16 cellular contexts compared by ENCODE assay signal in genomic region chr7:13016633-13017324, GRCh38.
DNase-seq lines count a peak whose midpoint lies in the region; ATAC-seq, FAIRE-seq and TF ChIP-seq lines count a peak whose summit lies in the region.
"Had no signal": no experiment of that assay in that cellular context is flagged by ENCODE, and none has a peak within 500 bp of the region (broad histone marks: within the 10 kb centered on the region; RNA-seq: fewer than 3 reads in every experiment).

No MANE protein-coding gene starts in this region.

- WGBS in small intestine, 3 donors, result 68 to 77% (median 70%) methylated on average over 9 of the region's 9 CpGs

- no peaks in the 10 kb centered on the region for H3K27me3 ChIP-seq in small intestine (ENCODE audit: control insufficient read depth in 2 of 2, insufficient read depth in 2 of 2, low read length in 2 of 2)
- H3K27me3 ChIP-seq: heart left ventricle, stomach had no signal

- FAIRE-seq in small intestine (lab: Jason Lieb, UNC), result no peak

- peak; percentile 22 for DNase-seq in HS-5 (ENCODE audit: low read depth)
- peak; percentile 69 for DNase-seq in astrocyte of the spinal cord (ENCODE audit: low read depth, low spot score)
- peak; percentile 8 for DNase-seq in glomerular visceral epithelial cell (ENCODE audit: extremely low spot score)
- peak; percentile 50 for DNase-seq in small intestine
- no peak for DNase-seq in progenitor cell of endocrine pancreas (ENCODE audit: low spot score, unreplicated experiment)
- DNase-seq in GM13976 (ENCODE audit: low spot score), result no peak
- DNase-seq in activated naive CD4-positive, alpha-beta T cell treated with anti-CD3 and anti-CD28 coated beads, Interleukin-2, amount 50 U/mL, for 72 hours (ENCODE audit: low spot score in 2 of 2), result no peak
- DNase-seq in DMS 273 (lab: John Stamatoyannopoulos, UW; ENCODE audit: unreplicated experiment), result no peak
- DNase-seq: activated naive CD4-positive, alpha-beta T cell treated with anti-CD3 and anti-CD28 coated beads for 36 hours; CD8-positive, alpha-beta T cell; heart left ventricle; MV-4-11; NCI-H2227 treated with DMSO at 0.1 percent for 48 hours; psoas muscle; stomach; T1000 had no signal

- no peak overlapping the region for H3K27ac Mint-ChIP-seq in progenitor cell of endocrine pancreas
- H3K27ac Mint-ChIP-seq in activated naive CD4-positive, alpha-beta T cell treated with anti-CD3 and anti-CD28 coated beads, Interleukin-2, amount 50 U/mL, for 72 hours, result no peak overlapping the region
- H3K27ac Mint-ChIP-seq: activated naive CD4-positive, alpha-beta T cell treated with anti-CD3 and anti-CD28 coated beads for 36 hours; CD8-positive, alpha-beta T cell had no signal

- H3K4me3 ChIP-seq in astrocyte of the spinal cord (ENCODE audit: low read depth, low read length), result no peak overlapping the region
- H3K4me3 ChIP-seq in small intestine (ENCODE audit: low read depth in 1 of 2, low read length in 2 of 2), result no peak overlapping the region
- H3K4me3 ChIP-seq: heart left ventricle, psoas muscle, stomach had no signal

- no peaks in the 10 kb centered on the region for H3K36me3 ChIP-seq in small intestine (ENCODE audit: control insufficient read depth in 2 of 2, insufficient read depth in 2 of 2, low read length in 2 of 2)
- H3K36me3 ChIP-seq: heart left ventricle, stomach had no signal

- H3K9me3 ChIP-seq in small intestine (ENCODE audit: control insufficient read depth, low read depth), result no peaks in the 10 kb centered on the region
- H3K9me3 ChIP-seq: heart left ventricle, psoas muscle, stomach had no signal

- TF ChIP-seq CTCF in astrocyte of the spinal cord (IDR thresholded peaks at IDR 0.05; ENCODE audit: low read depth, low read length), result no peak
- TF ChIP-seq CTCF in progenitor cell of endocrine pancreas (IDR thresholded peaks at IDR 0.05; ENCODE audit: unreplicated experiment), result no peak
- TF ChIP-seq CTCF in GM13976 (IDR thresholded peaks at IDR 0.05; ENCODE audit: borderline replicate concordance, control extremely low read depth, extremely low read depth, insufficient read depth, missing control alignments), result no peak

- no peak for ATAC-seq in activated naive CD4-positive, alpha-beta T cell treated with anti-CD3 and anti-CD28 coated beads, Interleukin-2, amount 50 U/mL, for 72 hours
- ATAC-seq: CD8-positive, alpha-beta T cell; psoas muscle had no signal

- H3K4me3 Mint-ChIP-seq in progenitor cell of endocrine pancreas (ENCODE audit: low read depth), result no peak overlapping the region
- H3K4me3 Mint-ChIP-seq: activated naive CD4-positive, alpha-beta T cell treated with anti-CD3 and anti-CD28 coated beads for 36 hours; CD8-positive, alpha-beta T cell had no signal

- H3K27me3 Mint-ChIP-seq in progenitor cell of endocrine pancreas, result no peaks in the 10 kb centered on the region

- in situ Hi-C loops in astrocyte of the spinal cord (cut with HindIII; ENCODE audit: low sequenced_read_pairs) (no loop called here), GM13976 (cut with MboI; ENCODE audit: low sequenced_read_pairs, unreplicated experiment) (no loop called here)

- H3K36me3 Mint-ChIP-seq in progenitor cell of endocrine pancreas (ENCODE audit: insufficient read depth), result no peaks in the 10 kb centered on the region
- H3K36me3 Mint-ChIP-seq in activated naive CD4-positive, alpha-beta T cell treated with anti-CD3 and anti-CD28 coated beads, Interleukin-2, amount 50 U/mL, for 72 hours, result no peaks in the 10 kb centered on the region
- H3K36me3 Mint-ChIP-seq: CD8-positive, alpha-beta T cell had no signal

- H3K9me3 Mint-ChIP-seq in progenitor cell of endocrine pancreas (ENCODE audit: low read depth), result peaks cover 3% of the 10 kb centered on the region
- no peaks in the 10 kb centered on the region for H3K9me3 Mint-ChIP-seq in activated naive CD4-positive, alpha-beta T cell treated with anti-CD3 and anti-CD28 coated beads, Interleukin-2, amount 50 U/mL, for 72 hours
- H3K9me3 Mint-ChIP-seq: activated naive CD4-positive, alpha-beta T cell treated with anti-CD3 and anti-CD28 coated beads for 36 hours; CD8-positive, alpha-beta T cell had no signal

- H3K27ac ChIP-seq in small intestine (ENCODE audit: low read depth in 1 of 2, low read length in 1 of 2), result no peak overlapping the region
- H3K27ac ChIP-seq: heart left ventricle, psoas muscle, stomach had no signal

- no peaks in the 10 kb centered on the region for H3K4me1 ChIP-seq in small intestine (ENCODE audit: control insufficient read depth in 2 of 2, insufficient read depth in 1 of 2, low read depth in 1 of 2, low read length in 1 of 2)
- H3K4me1 ChIP-seq: psoas muscle had no signal

- H3K4me1 Mint-ChIP-seq in progenitor cell of endocrine pancreas (ENCODE audit: low read depth), result peaks cover 18% of the 10 kb centered on the region

Comparison
In these comparisons a context has a peak if more than half of its experiments do, and no peak if none do; other contexts are left out.
1. DNase-seq: peak in HS-5 (single experiment), astrocyte of the spinal cord (single experiment), glomerular visceral epithelial cell (single experiment) and small intestine (single experiment); none in progenitor cell of endocrine pancreas (single experiment), GM13976 (single experiment), activated naive CD4-positive, alpha-beta T cell treated with anti-CD3 and anti-CD28 coated beads, Interleukin-2, amount 50 U/mL, for 72 hours (0 of 2) and DMS 273 (single experiment).